Comparison of ENCODE assay signal across 11 cellular contexts in the genomic region with DNA sequence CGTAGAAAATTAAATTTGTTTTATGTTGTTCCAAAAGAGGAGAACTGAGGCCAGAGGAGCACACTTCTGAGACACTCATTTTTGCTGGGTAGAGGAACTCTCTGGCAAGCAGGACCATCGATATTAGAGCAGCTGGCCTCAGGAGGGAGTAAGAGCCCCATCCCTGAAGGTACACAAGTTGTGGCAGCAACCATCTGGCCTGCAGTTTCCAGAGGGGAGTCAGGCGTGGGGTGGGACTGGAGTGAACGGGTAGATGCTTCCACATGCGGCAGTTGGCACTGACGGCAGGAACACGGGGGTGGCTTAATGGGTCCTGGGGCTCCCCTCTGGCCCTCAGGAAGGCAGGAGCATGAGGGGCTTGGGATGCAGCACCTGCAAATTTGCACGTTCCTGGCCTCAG. TPM values are rescaled to one million over a fixed set of nuclear protein-coding genes. Genes with fewer than 3 reads are reported as not detected.
A peak's percentile ranks its signal among the peaks of the same experiment; 100 is the strongest.
DNase-seq lines count a peak whose midpoint lies in the region; ATAC-seq, FAIRE-seq and TF ChIP-seq lines count a peak whose summit lies in the region.
"Had no signal": no experiment of that assay in that cellular context is flagged by ENCODE, and none has a peak within 500 bp of the region (broad histone marks: within the 10 kb centered on the region; RNA-seq: fewer than 3 reads in every experiment).

No MANE protein-coding gene starts in this region.

- H3K9me3 Mint-ChIP-seq in CD14-positive monocyte: peaks cover 0 to 11% (median 4%) of the 10 kb centered on the region in 7 donors
- peaks cover 0 to 5% (median 5%) of the 10 kb centered on the region in 3 donors for H3K9me3 Mint-ChIP-seq in T-cell

- TF ChIP-seq CTCF in CD14-positive monocyte (IDR thresholded peaks at IDR 0.05) (peak; percentile 16), fibroblast of mammary gland (conservative IDR thresholded peaks at IDR 0.05; ENCODE audit: control insufficient read depth, insufficient read depth, low read depth, low read length) (peak; percentile 10), psoas muscle (IDR thresholded peaks at IDR 0.05) (no peak)

- H3K4me1 Mint-ChIP-seq in CD14-positive monocyte: peaks cover 88% of the 10 kb centered on the region
- peaks cover 89 to 92% (median 90%) of the 10 kb centered on the region in 3 donors for H3K4me1 Mint-ChIP-seq in T-cell

- peaks cover 0 to 33% (median 8%) of the 10 kb centered on the region in 3 donors for H3K27me3 ChIP-seq in psoas muscle (ENCODE audit: insufficient read depth in 3 of 3, low read length in 2 of 3)

- no peak for DNase-seq in CD14-positive monocyte (ENCODE audit: low spot score)
- no peak for DNase-seq in GM12891 (ENCODE audit: insufficient read length, low spot score)
- DNase-seq in T-cell: no peak
- no peak for DNase-seq in fibroblast of mammary gland (ENCODE audit: low read depth)
- no peak for DNase-seq in D341Med (ENCODE audit: low spot score)
- no peak for DNase-seq in psoas muscle
- DNase-seq: NCI-H526 treated with DMSO at 0.1 percent for 48 hours had no signal

- 39 to 51% (median 40%) methylated on average over 8 of the region's 8 CpGs for WGBS in psoas muscle, 3 donors

- H3K4me3 ChIP-seq in fibroblast of mammary gland (ENCODE audit: control insufficient read depth, low read depth, low read length) (no peak overlapping the region), psoas muscle (no peak overlapping the region)

- no peaks in the 10 kb centered on the region for H3K4me1 ChIP-seq in psoas muscle
- H3K4me1 ChIP-seq: parathyroid adenoma had no signal

- H3K36me3 Mint-ChIP-seq in CD14-positive monocyte: peaks cover 47 to 65% of the 10 kb centered on the region in 2 donors
- H3K36me3 Mint-ChIP-seq in T-cell: peaks cover 46% of the 10 kb centered on the region

- H3K27me3 Mint-ChIP-seq in CD14-positive monocyte (ENCODE audit: low read depth in 3 of 3) (peaks cover 0 to 2% (median 1%) of the 10 kb centered on the region in 3 donors), T-cell (no peaks in the 10 kb centered on the region)

- H3K9me3 ChIP-seq in psoas muscle: no peaks in the 10 kb centered on the region

- intact Hi-C loops in CD14-positive monocyte (cut with micrococcal nuclease): no loop called here
- intact Hi-C loops in psoas muscle (cut with DNase I): no loop called here

- POLR2A ChIA-PET in T-cell (lab: Charles Lee): no interaction called here

- FAIRE-seq in GM12891 (lab: Jason Lieb, UNC): peak; percentile 69

- H3K4me3 Mint-ChIP-seq in CD14-positive monocyte: no peak overlapping the region
- peak overlapping the region in 1 of 3 donors; percentile 65 for H3K4me3 Mint-ChIP-seq in T-cell

- H3K27ac Mint-ChIP-seq in CD14-positive monocyte (peak overlapping the region in 6 of 7 donors; percentile 37 to 96 (median 78)), T-cell (peak overlapping the region; percentile 90 to 98)

- H3K36me3 ChIP-seq in psoas muscle (ENCODE audit: insufficient read depth in 1 of 2, low read depth in 1 of 2): no peaks in the 10 kb centered on the region

- H3K27ac ChIP-seq in psoas muscle: no peak overlapping the region
- H3K27ac ChIP-seq: parathyroid adenoma had no signal

- CTCF ChIA-PET in T-cell (lab: Charles Lee): no interaction called here

- no peak for TF ChIP-seq POLR2A in GM12891 (IDR thresholded peaks at IDR 0.05; ENCODE audit: low read depth, low read length)

- ATAC-seq in T-cell (replicated peaks in 1 of 4): no peak
- no peak for ATAC-seq in HG02798 (IDR thresholded peaks at IDR 0.05; ENCODE audit: poor library complexity, unreplicated experiment)
- ATAC-seq in psoas muscle: no peak
- no peak for ATAC-seq in HG02970 (IDR thresholded peaks at IDR 0.05; ENCODE audit: low FRiP score, unreplicated experiment)

TF ChIP-seq in GM12891, 5 proteins besides CTCF, POLR2A, EP300 and RAD21:
- TF ChIP-seq TAF1 (IDR thresholded peaks at IDR 0.05; ENCODE audit: low read depth, low read length) (no peak), PAX5 (IDR thresholded peaks at IDR 0.05; ENCODE audit: insufficient read depth, low read length, severe bottlenecking) (no peak), POU2F2 (IDR thresholded peaks at IDR 0.05; ENCODE audit: low read depth, low read length) (no peak), POLR2AphosphoS5 (IDR thresholded peaks at IDR 0.05; ENCODE audit: low read depth, low read length) (no peak), SPI1 (IDR thresholded peaks at IDR 0.05; ENCODE audit: low read depth, low read length) (no peak)

RNA-seq across cellular contexts. Expression of a gene that starts 13.2 kb away (rescaled TPM):
- polyA plus RNA-seq in CD14-positive monocyte: not detected
- polyA plus RNA-seq in GM12891 (2012; ENCODE audit: low read depth, missing spikeins): 3.7 TPM
- 1 to 10 TPM; 4.6 to 8.7 (median 5.3) TPM for total RNA-seq in T-cell
- not detected for total RNA-seq in psoas muscle
- polyA plus RNA-seq in psoas muscle: under 1 TPM in 1 of 3 donors, not detected in 2; 0.01 TPM
- total RNA-seq: bronchial epithelial cell had no signal

RNA-seq across cellular contexts. Expression of a gene that starts 18.6 kb away (rescaled TPM):
- polyA plus RNA-seq in CD14-positive monocyte (100 to 1,000 TPM; 360 to 529 TPM), psoas muscle (1 to 10 TPM in 2 of 3 donors, under 1 TPM in 1; 0.90 to 1.8 (median 1.5) TPM)
- polyA plus RNA-seq in GM12891 (2012; ENCODE audit: low read depth, missing spikeins): 448 TPM
- total RNA-seq in T-cell (100 to 1,000 TPM; 353 to 413 (median 385) TPM), psoas muscle (1 to 10 TPM; 2.3 to 5.0 (median 3.0) TPM)

RNA-seq across cellular contexts. Expression of a gene that starts 37.4 kb away (rescaled TPM):
- polyA plus RNA-seq in CD14-positive monocyte: under 1 TPM; 0.14 to 0.24 TPM
- polyA plus RNA-seq in GM12891 (2012; ENCODE audit: low read depth, missing spikeins): 2.6 TPM
- total RNA-seq in T-cell: 10 to 100 TPM in 4 of 5 donors, 1 to 10 TPM in 1; 9.0 to 26.4 (median 22.0) TPM
- total RNA-seq in psoas muscle: 1 to 10 TPM in 3 of 4 donors, under 1 TPM in 1; 0.75 to 8.2 (median 1.0) TPM
- polyA plus RNA-seq in psoas muscle: 1 to 10 TPM in 2 of 3 donors, under 1 TPM in 1; 0.66 to 1.8 (median 1.1) TPM

RNA-seq across cellular contexts. Expression of a gene that starts 56.8 kb away (rescaled TPM):
- polyA plus RNA-seq in CD14-positive monocyte: 10 to 100 TPM; 51.0 to 70.0 TPM
- 12.4 TPM for polyA plus RNA-seq in GM12891 (2012; ENCODE audit: low read depth, missing spikeins)
- 100 to 1,000 TPM; 146 to 181 (median 151) TPM for total RNA-seq in T-cell
- 1 to 10 TPM; 3.0 to 8.5 (median 3.8) TPM for total RNA-seq in psoas muscle
- under 1 TPM; 0.63 to 0.83 (median 0.76) TPM for polyA plus RNA-seq in psoas muscle
- total RNA-seq: bronchial epithelial cell had no signal

Comparison
In these comparisons a context has a peak if more than half of its experiments do, and no peak if none do; other contexts are left out.
1. RNA of a gene that starts 13.2 kb away (total RNA-seq): 4.6 to 8.7 TPM in T-cell; not detected in psoas muscle; every median in the first group is over 4 times any median in the second.
2. RNA of a gene that starts 18.6 kb away (total RNA-seq): 353 to 413 TPM in T-cell; 2.3 to 5.0 TPM in psoas muscle; every median in the first group is over 10 times any median in the second.